Comparison of ENCODE assay signal across 8 cellular contexts in the genomic region with DNA sequence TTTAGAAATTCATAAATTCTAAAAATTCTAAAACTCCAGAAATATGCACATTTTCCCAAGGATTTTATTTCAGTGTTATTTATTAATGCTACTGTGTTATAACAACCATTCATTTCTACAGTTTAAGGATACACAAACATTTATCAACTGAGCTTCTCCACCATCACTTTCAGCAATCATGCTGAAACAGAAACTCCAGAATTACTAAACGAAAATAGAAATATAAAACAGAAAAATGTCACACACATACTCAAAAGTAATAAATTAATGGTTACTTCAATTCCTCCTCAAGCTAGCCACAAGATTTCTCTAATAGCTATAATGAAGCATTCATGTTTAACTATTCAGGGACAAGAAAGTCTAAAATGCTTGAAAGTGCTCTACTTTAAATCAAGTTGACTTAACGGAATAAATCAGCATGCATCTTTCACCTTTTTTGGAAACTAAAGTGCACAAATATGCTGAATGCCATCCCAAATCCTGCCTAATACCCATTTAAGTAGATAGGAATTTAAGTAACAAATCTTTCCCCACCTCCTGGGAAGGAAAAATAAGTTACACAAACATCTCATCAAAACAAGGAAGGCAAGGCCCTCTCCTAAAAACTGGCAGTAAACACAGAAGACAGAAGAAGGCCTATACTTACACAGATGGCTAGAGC. TPM values are rescaled to one million over a fixed set of nuclear protein-coding genes. Genes with fewer than 3 reads are reported as not detected.
DNase-seq lines count a peak whose midpoint lies in the region; ATAC-seq and TF ChIP-seq lines count a peak whose summit lies in the region.

No MANE protein-coding gene starts in this region.

- H3K9me3 ChIP-seq in Peyer's patch = no peaks in the 10 kb centered on the region
- H3K9me3 ChIP-seq in left ventricle myocardium inferior (replicated peaks) = peaks cover 5% of the 10 kb centered on the region
- peaks cover 0 to 6% (median 0%) of the 10 kb centered on the region in 8 donors for H3K9me3 ChIP-seq in spleen

- TF ChIP-seq CTCF in Peyer's patch (IDR thresholded peaks at IDR 0.05) (no peak), left ventricle myocardium inferior (IDR thresholded peaks at IDR 0.05; ENCODE audit: borderline replicate concordance) (no peak), spleen (IDR thresholded peaks at IDR 0.05 in 8 of 11, conservative IDR thresholded peaks at IDR 0.05 in 3 of 11) (no peak)

- H3K4me3 ChIP-seq in Peyer's patch = peak overlapping the region; percentile 6 to 45 (median 36)
- H3K4me3 ChIP-seq in left ventricle myocardium inferior = peak overlapping the region; percentile 67
- peak overlapping the region; percentile 20 to 59 (median 31) for H3K4me3 ChIP-seq in spleen

- 14 to 32% (median 21%) methylated on average over 2 of the region's 2 CpGs for WGBS in spleen, 5 donors

- H3K27me3 ChIP-seq in Peyer's patch = no peaks in the 10 kb centered on the region
- H3K27me3 ChIP-seq in left ventricle myocardium inferior (ENCODE audit: low read depth) = no peaks in the 10 kb centered on the region
- no peaks in the 10 kb centered on the region for H3K27me3 ChIP-seq in spleen (replicated peaks in 1 of 7)

- peak; percentile 53 for ATAC-seq in GM19463 (IDR thresholded peaks at IDR 0.05; ENCODE audit: unreplicated experiment)
- ATAC-seq in HG02973 (IDR thresholded peaks at IDR 0.05; ENCODE audit: unreplicated experiment) = no peak

- intact Hi-C loops in left ventricle myocardium inferior (cut with micrococcal nuclease) = no loop called here
- intact Hi-C loops in spleen (cut with DNase I; ENCODE audit: low total_unique reads) = no loop called here

- no peak for TF ChIP-seq POLR2A in Peyer's patch (IDR thresholded peaks at IDR 0.05)
- TF ChIP-seq POLR2A in spleen (IDR thresholded peaks at IDR 0.05) = no peak

- no peaks in the 10 kb centered on the region for H3K36me3 ChIP-seq in Peyer's patch
- no peaks in the 10 kb centered on the region for H3K36me3 ChIP-seq in left ventricle myocardium inferior
- no peaks in the 10 kb centered on the region for H3K36me3 ChIP-seq in spleen

- H3K27ac ChIP-seq in Peyer's patch (peak overlapping the region in 2 of 4 donors; percentile 27 to 57), left ventricle myocardium inferior (replicated peaks) (peak overlapping the region; percentile 72), spleen (peak overlapping the region; percentile 9 to 68 (median 48))

- no peak for DNase-seq in Peyer's patch
- no peak for DNase-seq in left ventricle myocardium inferior
- DNase-seq in spleen = no peak
- no peak for DNase-seq in NK-92 treated with Interleukin-12 subunit alpha and Interleukin-12 subunit beta, amount 100 ng/mL, for 24 hours (lab: John Stamatoyannopoulos, UW)
- no peak for DNase-seq in cerebellar nuclear complex (lab: John Stamatoyannopoulos, UW)
- no peak for DNase-seq in amygdala (lab: John Stamatoyannopoulos, UW)

- H3K4me1 ChIP-seq in Peyer's patch (peaks cover 0 to 17% (median 0%) of the 10 kb centered on the region in 4 donors), left ventricle myocardium inferior (peaks cover 30% of the 10 kb centered on the region), spleen (peaks cover 0 to 30% (median 11%) of the 10 kb centered on the region in 6 donors)

RNA-seq across cellular contexts. Expression of a gene that starts 0.6 kb away (rescaled TPM):
- total RNA-seq in Peyer's patch (100 to 1,000 TPM in 1 of 4 donors, 10 to 100 TPM in 3; 72.3 to 105 (median 90.0) TPM), left ventricle myocardium inferior (16.9 TPM), spleen (10 to 100 TPM; 13.5 to 24.9 (median 23.1) TPM)
- polyA plus RNA-seq in spleen = 1 to 10 TPM; 2.7 to 2.9 (median 2.7) TPM

RNA-seq across cellular contexts. Expression of a gene that starts 54.9 kb away (rescaled TPM):
- total RNA-seq in Peyer's patch (10 to 100 TPM; 12.4 to 17.7 (median 14.2) TPM), left ventricle myocardium inferior (2.0 TPM), spleen (1 to 10 TPM; 3.2 to 8.0 (median 6.7) TPM)
- 1 to 10 TPM; 2.2 to 3.0 (median 2.8) TPM for polyA plus RNA-seq in spleen
